Comparison of ENCODE assay signal across 27 cellular contexts in genomic region chr4:87416965-87417364, GRCh38.
"Had no signal": no experiment of that assay in that cellular context is flagged by ENCODE, and none has a peak within 500 bp of the region (broad histone marks: within the 10 kb centered on the region; RNA-seq: fewer than 3 reads in every experiment).

No MANE protein-coding gene starts in this region.

- H3K27me3 Mint-ChIP-seq: memory B cell; stimulated activated naive CD8-positive, alpha-beta T cell treated with anti-CD3 and anti-CD28 coated beads, Interleukin-15, Interleukin-2, amounts not matched to agents 100 ng/mL and 50 ng/mL, for 24 hours; type B pancreatic cell had no signal

- FAIRE-seq: endothelial cell of umbilical vein, kidney had no signal

- H3K27me3 ChIP-seq: esophagus muscularis mucosa, foreskin keratinocyte, gastroesophageal sphincter, heart left ventricle, hepatocyte, ovary, suprapubic skin had no signal

- H3K27ac ChIP-seq: esophagus muscularis mucosa, foreskin keratinocyte, gastroesophageal sphincter, heart left ventricle, hepatocyte, left ventricle myocardium inferior, lower lobe of right lung, ovary, psoas muscle, skin epidermis, suprapubic skin had no signal

- DNase-seq: cerebellar nuclear complex; dermis blood vessel endothelial cell; effector memory CD4-positive, alpha-beta T cell; foreskin keratinocyte; heart left ventricle; kidney; left ventricle myocardium inferior; lower lobe of right lung; naive thymus-derived CD8-positive, alpha-beta T cell; nephron progenitor cell; occipital lobe; ovary; posterior cingulate gyrus; psoas muscle; right cardiac atrium; stimulated activated CD4-positive, alpha-beta T cell treated with anti-CD3 and anti-CD28 coated beads, Interleukin-15, amount 100 ng/mL, for 24 hours; stimulated activated CD4-positive, alpha-beta T cell treated with anti-CD3 and anti-CD28 coated beads, Interleukin-2, amount 100 ng/mL, for 48 hours; stimulated activated naive B cell treated with anti-CD40 and anti-IgM and Interleukin-4, amounts not matched to agents 10 μg/mL and 1 μg/mL and 100 μg/mL, for 72 hours had no signal

- H3K9me3 Mint-ChIP-seq: memory B cell; stimulated activated naive CD8-positive, alpha-beta T cell treated with anti-CD3 and anti-CD28 coated beads, Interleukin-15, Interleukin-2, amounts not matched to agents 100 ng/mL and 50 ng/mL, for 24 hours; type B pancreatic cell had no signal

- H3K27ac Mint-ChIP-seq: memory B cell; nephron progenitor cell; stimulated activated naive B cell treated with anti-CD40 and anti-IgM and Interleukin-4, amounts not matched to agents 10 μg/mL and 1 μg/mL and 100 μg/mL, for 72 hours; stimulated activated naive CD8-positive, alpha-beta T cell treated with anti-CD3 and anti-CD28 coated beads, Interleukin-15, Interleukin-2, amounts not matched to agents 100 ng/mL and 50 ng/mL, for 24 hours; type B pancreatic cell had no signal

- H3K9me3 ChIP-seq: esophagus muscularis mucosa, gastroesophageal sphincter, lower lobe of right lung, ovary, psoas muscle, suprapubic skin had no signal

- H3K4me2 ChIP-seq: hepatocyte had no signal

- H3K36me3 ChIP-seq: esophagus muscularis mucosa, gastroesophageal sphincter, heart left ventricle, left ventricle myocardium inferior, lower lobe of right lung, ovary, suprapubic skin had no signal

- H3K4me3 ChIP-seq: esophagus muscularis mucosa, gastroesophageal sphincter, heart left ventricle, hepatocyte, left ventricle myocardium inferior, lower lobe of right lung, ovary, psoas muscle, skin epidermis, suprapubic skin had no signal

- H2AFZ ChIP-seq: hepatocyte had no signal

- ATAC-seq: foreskin keratinocyte; gastroesophageal sphincter; heart left ventricle; lower lobe of right lung; naive thymus-derived CD8-positive, alpha-beta T cell; psoas muscle; right cardiac atrium; stimulated activated naive B cell treated with anti-CD40 and anti-IgM and Interleukin-4, amounts not matched to agents 10 μg/mL and 1 μg/mL and 100 μg/mL, for 72 hours had no signal

- H3K4me3 Mint-ChIP-seq: memory B cell; naive thymus-derived CD8-positive, alpha-beta T cell; nephron progenitor cell; stimulated activated naive B cell treated with anti-CD40 and anti-IgM and Interleukin-4, amounts not matched to agents 10 μg/mL and 1 μg/mL and 100 μg/mL, for 72 hours; stimulated activated naive CD8-positive, alpha-beta T cell treated with anti-CD3 and anti-CD28 coated beads, Interleukin-15, Interleukin-2, amounts not matched to agents 100 ng/mL and 50 ng/mL, for 24 hours; type B pancreatic cell had no signal
